8 cellular contexts compared by ENCODE assay signal in genomic region chr12:24997970-24998582, GRCh38. TPM values are rescaled to one million over a fixed set of nuclear protein-coding genes. Genes with fewer than 3 reads are reported as not detected.
DNase-seq lines count a peak whose midpoint lies in the region; ATAC-seq and TF ChIP-seq lines count a peak whose summit lies in the region.

No MANE protein-coding gene starts in this region.

- H3K27ac ChIP-seq in vagina, result no peak overlapping the region

- H3K9me3 ChIP-seq in vagina, result no peaks in the 10 kb centered on the region

- TF ChIP-seq POLR2A in vagina (IDR thresholded peaks at IDR 0.05), result no peak

- no peak overlapping the region for H3K4me3 ChIP-seq in vagina

- peak; percentile 71 for ATAC-seq in GM18861 (IDR thresholded peaks at IDR 0.05; ENCODE audit: unreplicated experiment)
- peak; percentile 79 for ATAC-seq in HG02571 (IDR thresholded peaks at IDR 0.05; ENCODE audit: unreplicated experiment)

- peaks cover 9% of the 10 kb centered on the region for H3K4me1 ChIP-seq in vagina

- H3K36me3 ChIP-seq in vagina, result no peaks in the 10 kb centered on the region

- intact Hi-C loops in vagina (cut with DNase I), result no loop called here

- DNase-seq in NCI-H1694 treated with DMSO at 0.1 percent for 48 hours (lab: John Stamatoyannopoulos, UW) (peak; percentile 89), foreskin melanocyte (peak; percentile 31), NCI-H345 (lab: John Stamatoyannopoulos, UW) (no peak), vagina (ENCODE audit: extremely low spot score in 2 of 2) (no peak), NCI-H1417 (lab: John Stamatoyannopoulos, UW) (no peak), cortex of kidney (lab: John Stamatoyannopoulos, UW) (no peak)

- TF ChIP-seq CTCF in vagina (IDR thresholded peaks at IDR 0.05), result no peak

- no peaks in the 10 kb centered on the region for H3K27me3 ChIP-seq in vagina

RNA-seq across cellular contexts. Expression of gene BCAT1, which starts 49.2 kb away (rescaled TPM):
- 20.6 TPM for total RNA-seq in vagina

Comparison
In these comparisons a context has a peak if more than half of its experiments do, and no peak if none do; other contexts are left out.
1. DNase-seq: peak in NCI-H1694 treated with DMSO at 0.1 percent for 48 hours (single experiment) and foreskin melanocyte (single experiment); none in NCI-H345 (single experiment), vagina (0 of 2), NCI-H1417 (0 of 3) and cortex of kidney (single experiment).